In the genomic region with DNA sequence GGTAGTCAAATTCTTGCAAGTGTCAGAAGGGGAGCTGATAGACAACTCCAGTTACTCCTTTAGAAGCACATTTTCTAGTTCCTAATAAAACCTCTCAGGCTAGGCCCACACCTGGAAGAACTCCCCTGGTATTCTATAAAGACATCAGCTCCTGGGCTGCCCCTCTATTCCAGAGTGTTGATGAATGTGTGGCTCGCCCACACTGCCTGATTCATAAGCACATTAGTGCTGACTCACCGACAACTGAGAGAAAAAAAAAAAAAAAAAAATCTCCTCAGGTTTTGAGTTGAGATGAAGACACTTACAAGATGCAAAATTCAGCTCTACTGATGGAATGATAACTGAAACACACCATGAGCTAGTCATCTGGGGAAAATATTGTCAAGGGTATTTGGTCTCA, we compare ENCODE assay signal across 17 cellular contexts.
A peak's percentile ranks its signal among the peaks of the same experiment; 100 is the strongest.
DNase-seq lines count a peak whose midpoint lies in the region; ATAC-seq and TF ChIP-seq lines count a peak whose summit lies in the region.
"Had no signal": no experiment of that assay in that cellular context is flagged by ENCODE, and none has a peak within 500 bp of the region (broad histone marks: within the 10 kb centered on the region; RNA-seq: fewer than 3 reads in every experiment).

No MANE protein-coding gene starts in this region.

- no peak overlapping the region for H3K18ac ChIP-seq in mesenchymal stem cell (ENCODE audit: low read depth in 1 of 2, low read length in 2 of 2)

- H3K4me2 ChIP-seq in mesenchymal stem cell (ENCODE audit: low read length, poor library complexity, severe bottlenecking) (no peak overlapping the region), Karpas-422 (ENCODE audit: low read depth, low read length, poor library complexity, severe bottlenecking) (no peak overlapping the region)
- H3K4me2 ChIP-seq: BLaER1 treated with 17β-estradiol and CSF1 and Interleukin-3, amounts not matched to agents 10 nM and 100 nM had no signal

- no peak overlapping the region for H2BK15ac ChIP-seq in mesenchymal stem cell (ENCODE audit: low read depth, poor library complexity, severe bottlenecking)

- CTCF ChIA-PET in HEK293 (lab: Yijun Ruan, JAX) = interaction anchor here (0.6 kb wide), 2 partner anchors 203 to 817 kb away, joined by 3 to 6 read pairs; no protein-coding TSS in a partner anchor

- H3K4me1 ChIP-seq in HEK293 (ENCODE audit: control insufficient read depth, insufficient read depth, low read length) (no peaks in the 10 kb centered on the region), mesenchymal stem cell (ENCODE audit: control insufficient read depth, insufficient read depth, low read depth, low read length) (peaks cover 1% of the 10 kb centered on the region), Karpas-422 (ENCODE audit: low read length) (no peaks in the 10 kb centered on the region), mucosa of descending colon (ENCODE audit: low read depth) (no peaks in the 10 kb centered on the region)
- H3K4me1 ChIP-seq: transverse colon had no signal

- H4K91ac ChIP-seq in mesenchymal stem cell (ENCODE audit: low read length) = no peak overlapping the region

- H3K27me3 ChIP-seq in mesenchymal stem cell (ENCODE audit: control insufficient read depth in 1 of 2, insufficient read depth in 1 of 2, low read length in 2 of 2) (peaks cover 0 to 10% of the 10 kb centered on the region in 2 experiments), Karpas-422 (ENCODE audit: low read length) (no peaks in the 10 kb centered on the region)
- H3K27me3 ChIP-seq: BLaER1 treated with 17β-estradiol and CSF1 and Interleukin-3, amounts not matched to agents 10 nM and 100 nM; ovary; transverse colon had no signal

- H3K14ac ChIP-seq in mesenchymal stem cell (ENCODE audit: low read length in 2 of 2) = no peak overlapping the region

- no peaks in the 10 kb centered on the region for H3K9me3 ChIP-seq in HEK293 (ENCODE audit: control insufficient read depth, insufficient read depth, low read depth, low read length)
- H3K9me3 ChIP-seq in mesenchymal stem cell (ENCODE audit: control insufficient read depth, low read length) = no peaks in the 10 kb centered on the region
- no peaks in the 10 kb centered on the region for H3K9me3 ChIP-seq in Karpas-422 (ENCODE audit: low read length)
- no peaks in the 10 kb centered on the region for H3K9me3 ChIP-seq in mucosa of descending colon
- H3K9me3 ChIP-seq: BLaER1 treated with 17β-estradiol and CSF1 and Interleukin-3, amounts not matched to agents 10 nM and 100 nM; ovary; transverse colon had no signal

- no peaks in the 10 kb centered on the region for H3K79me2 ChIP-seq in Karpas-422 (ENCODE audit: low read length)

- H2AK5ac ChIP-seq in mesenchymal stem cell (ENCODE audit: low read length, severe bottlenecking) = no peak overlapping the region

- H2BK12ac ChIP-seq in mesenchymal stem cell (ENCODE audit: low read length in 2 of 2) = no peak overlapping the region

- intact Hi-C loops in mucosa of descending colon (cut with DNase I, micrococcal nuclease) = no loop called here

- WGBS in mesenchymal stem cell = no CpG with 5 or more reads among the region's 2 CpGs

- H4K20me1 ChIP-seq in Karpas-422 (ENCODE audit: insufficient read depth, low read depth, low read length) = no peaks in the 10 kb centered on the region
- H4K20me1 ChIP-seq: BLaER1 treated with 17β-estradiol and CSF1 and Interleukin-3, amounts not matched to agents 10 nM and 100 nM had no signal

- H3K9me2 ChIP-seq in Karpas-422 (replicated peaks; ENCODE audit: insufficient read depth, low read length) = no peaks in the 10 kb centered on the region

- no peak overlapping the region for H4K8ac ChIP-seq in mesenchymal stem cell (ENCODE audit: low read length)

- H3K4me3 ChIP-seq in HEK293 (ENCODE audit: low read depth, low read length) = no peak overlapping the region
- H3K4me3 ChIP-seq in choroid plexus epithelial cell (ENCODE audit: low read depth, low read length) = no peak overlapping the region
- no peak overlapping the region for H3K4me3 ChIP-seq in mesenchymal stem cell (ENCODE audit: insufficient read depth in 1 of 2, low read depth in 1 of 2, low read length in 2 of 2)
- no peak overlapping the region for H3K4me3 ChIP-seq in Karpas-422 (ENCODE audit: low read length)
- H3K4me3 ChIP-seq in mucosa of descending colon = no peak overlapping the region
- H3K4me3 ChIP-seq: BLaER1 treated with 17β-estradiol and CSF1 and Interleukin-3, amounts not matched to agents 10 nM and 100 nM; ovary; transverse colon had no signal

- TF ChIP-seq CTCF in HEK293 (tag by site-specific recombination; IDR thresholded peaks at IDR 0.05) (no peak), choroid plexus epithelial cell (conservative IDR thresholded peaks at IDR 0.05; ENCODE audit: low read depth, low read length) (no peak), mucosa of descending colon (IDR thresholded peaks at IDR 0.05) (no peak)

- H2AFZ ChIP-seq in mesenchymal stem cell (ENCODE audit: low read depth, low read length) (no peak overlapping the region), Karpas-422 (ENCODE audit: low read length) (no peak overlapping the region)

- POLR2A ChIA-PET in HEK293 (lab: Yijun Ruan, JAX) = no interaction called here

- H2BK120ac ChIP-seq in mesenchymal stem cell (ENCODE audit: low read depth, low read length) = no peak overlapping the region

- no peaks in the 10 kb centered on the region for H3K36me3 ChIP-seq in HEK293 (ENCODE audit: control insufficient read depth in 2 of 2, insufficient read depth in 1 of 2, low read length in 2 of 2)
- H3K36me3 ChIP-seq in mesenchymal stem cell (ENCODE audit: control insufficient read depth in 1 of 2, insufficient read depth in 2 of 2, low read depth in 1 of 2, low read length in 2 of 2) = no peaks in the 10 kb centered on the region
- no peaks in the 10 kb centered on the region for H3K36me3 ChIP-seq in Karpas-422 (ENCODE audit: insufficient read depth, low read length)
- no peaks in the 10 kb centered on the region for H3K36me3 ChIP-seq in mucosa of descending colon (ENCODE audit: low read depth)
- H3K36me3 ChIP-seq: BLaER1 treated with 17β-estradiol and CSF1 and Interleukin-3, amounts not matched to agents 10 nM and 100 nM; ovary; transverse colon had no signal

- no peak overlapping the region for H3K27ac ChIP-seq in HEK293 (ENCODE audit: extremely low read depth, low read depth, low read length)
- H3K27ac ChIP-seq in mesenchymal stem cell (ENCODE audit: low read length, poor library complexity, severe bottlenecking) = no peak overlapping the region
- no peak overlapping the region for H3K27ac ChIP-seq in Karpas-422 (ENCODE audit: low read length)
- H3K27ac ChIP-seq: BLaER1 treated with 17β-estradiol and CSF1 and Interleukin-3, amounts not matched to agents 10 nM and 100 nM; ovary; transverse colon had no signal

- no peak overlapping the region for H2BK5ac ChIP-seq in mesenchymal stem cell (ENCODE audit: low read depth, low read length, poor library complexity, severe bottlenecking)

- no peak for ATAC-seq in HG02610 (IDR thresholded peaks at IDR 0.05; ENCODE audit: unreplicated experiment)
- no peak for ATAC-seq in mucosa of descending colon

- no peak overlapping the region for H3K9ac ChIP-seq in mesenchymal stem cell (ENCODE audit: low read length)
- H3K9ac ChIP-seq in Karpas-422 (ENCODE audit: low read length) = no peak overlapping the region
- H3K9ac ChIP-seq: BLaER1 treated with 17β-estradiol and CSF1 and Interleukin-3, amounts not matched to agents 10 nM and 100 nM had no signal

- H3K4ac ChIP-seq in mesenchymal stem cell (ENCODE audit: low read depth in 1 of 2, low read length in 2 of 2) = no peak overlapping the region

- DNase-seq in NCI-H2171 treated with DMSO at 0.1 percent for 48 hours (lab: John Stamatoyannopoulos, UW) = peak; percentile 30
- no peak for DNase-seq in NCI-H2171 (lab: John Stamatoyannopoulos, UW)
- peak; percentile 21 for DNase-seq in choroid plexus epithelial cell (ENCODE audit: low read depth)
- peak; percentile 65 for DNase-seq in mesenchymal stem cell
- no peak for DNase-seq in Karpas-422
- no peak for DNase-seq in mucosa of descending colon
- DNase-seq: 8988T; activated CD4-positive, CD25-positive, alpha-beta regulatory T cell; activated CD8-positive, alpha-beta memory T cell treated with anti-CD3 and anti-CD28 coated beads, Interleukin-2, amount 50 U/mL, for 4 hours; activated naive CD4-positive, alpha-beta T cell treated with anti-CD3 and anti-CD28 coated beads, Interleukin-2, amount 50 U/mL, for 16 hours; NCI-H1092 treated with DMSO at 0.1 percent for 48 hours; NCI-H774; ovary; transverse colon had no signal

- no peaks in the 10 kb centered on the region for H3K79me1 ChIP-seq in mesenchymal stem cell (replicated peaks; ENCODE audit: low read length, poor library complexity, severe bottlenecking)

- H3K23ac ChIP-seq in mesenchymal stem cell (ENCODE audit: low read length in 2 of 2) = no peak overlapping the region

TF ChIP-seq in HEK293, 187 proteins besides CTCF, POLR2A, EP300 and RAD21 (continues in another document):
- peak; percentile 51; the same call in 1 of the 2 replicates for TF ChIP-seq EGR2 (tag by site-specific recombination; IDR thresholded peaks at IDR 0.05; ENCODE audit: low read depth)
- TF ChIP-seq ZNF114 (tag by site-specific recombination; IDR thresholded peaks at IDR 0.05) = no peak
- TF ChIP-seq, protein P1, sequence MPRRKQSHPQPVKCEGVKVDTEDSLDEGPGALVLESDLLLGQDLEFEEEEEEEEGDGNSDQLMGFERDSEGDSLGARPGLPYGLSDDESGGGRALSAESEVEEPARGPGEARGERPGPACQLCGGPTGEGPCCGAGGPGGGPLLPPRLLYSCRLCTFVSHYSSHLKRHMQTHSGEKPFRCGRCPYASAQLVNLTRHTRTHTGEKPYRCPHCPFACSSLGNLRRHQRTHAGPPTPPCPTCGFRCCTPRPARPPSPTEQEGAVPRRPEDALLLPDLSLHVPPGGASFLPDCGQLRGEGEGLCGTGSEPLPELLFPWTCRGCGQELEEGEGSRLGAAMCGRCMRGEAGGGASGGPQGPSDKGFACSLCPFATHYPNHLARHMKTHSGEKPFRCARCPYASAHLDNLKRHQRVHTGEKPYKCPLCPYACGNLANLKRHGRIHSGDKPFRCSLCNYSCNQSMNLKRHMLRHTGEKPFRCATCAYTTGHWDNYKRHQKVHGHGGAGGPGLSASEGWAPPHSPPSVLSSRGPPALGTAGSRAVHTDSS (tag by site-specific recombination; IDR thresholded peaks at IDR 0.05) = no peak
- TF ChIP-seq ZBTB44 (tag by site-specific recombination; IDR thresholded peaks at IDR 0.05) = no peak
- TF ChIP-seq ZNF624 (tag by site-specific recombination; IDR thresholded peaks at IDR 0.05) = no peak

Comparison
In these comparisons a context has a peak if more than half of its experiments do, and no peak if none do; other contexts are left out.
1. DNase-seq: peak in NCI-H2171 treated with DMSO at 0.1 percent for 48 hours (single experiment), choroid plexus epithelial cell (single experiment) and mesenchymal stem cell (single experiment); none in NCI-H2171 (single experiment), Karpas-422 (single experiment) and mucosa of descending colon (0 of 3).